8 cellular contexts compared by ENCODE assay signal in the genomic region with DNA sequence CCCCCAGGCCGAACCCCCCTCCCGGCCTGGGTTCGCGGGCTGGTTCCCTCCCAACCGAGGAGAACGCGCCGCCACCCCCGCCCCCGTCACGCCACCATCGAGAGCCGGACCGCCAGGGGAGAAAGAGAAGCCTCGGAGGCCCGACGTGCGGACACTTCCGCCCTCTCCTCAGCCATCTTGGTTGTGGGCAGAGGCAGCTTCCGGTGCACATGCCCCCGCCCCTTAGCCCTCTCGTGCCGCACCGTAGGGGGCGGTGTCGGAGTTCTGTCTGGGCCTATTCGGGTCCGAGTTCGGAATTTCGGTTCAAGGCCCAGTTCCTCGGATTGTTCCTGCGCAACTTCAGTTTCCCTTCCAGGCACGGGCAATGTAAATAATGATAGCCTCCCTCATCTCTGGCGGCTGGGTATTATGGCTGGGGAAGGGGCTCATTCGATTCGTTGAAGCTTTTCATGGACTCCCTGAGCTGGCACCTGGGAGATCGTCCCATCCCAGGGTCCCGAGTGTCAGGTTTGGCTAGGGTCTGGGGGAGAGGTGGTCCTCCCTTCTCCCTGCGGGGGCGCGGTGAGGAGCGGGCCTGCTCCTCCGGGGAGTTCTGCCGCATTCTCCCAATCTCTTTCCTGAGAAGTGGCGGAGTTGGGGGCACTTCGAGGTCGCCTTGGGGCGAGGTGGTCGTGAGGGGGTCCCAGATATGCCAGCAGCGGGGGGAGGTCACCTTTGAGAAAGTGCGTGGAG. TPM values are rescaled to one million over a fixed set of nuclear protein-coding genes. Genes with fewer than 3 reads are reported as not detected.
DNase-seq lines count a peak whose midpoint lies in the region; ATAC-seq and TF ChIP-seq lines count a peak whose summit lies in the region.

A gene with protein sequence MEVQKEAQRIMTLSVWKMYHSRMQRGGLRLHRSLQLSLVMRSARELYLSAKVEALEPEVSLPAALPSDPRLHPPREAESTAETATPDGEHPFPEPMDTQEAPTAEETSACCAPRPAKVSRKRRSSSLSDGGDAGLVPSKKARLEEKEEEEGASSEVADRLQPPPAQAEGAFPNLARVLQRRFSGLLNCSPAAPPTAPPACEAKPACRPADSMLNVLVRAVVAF (plus strand): TSS at position 225 of the 732 bp plus-strand sequence. CDS start 2,776 bp downstream, outside the sequence.
A gene with protein sequence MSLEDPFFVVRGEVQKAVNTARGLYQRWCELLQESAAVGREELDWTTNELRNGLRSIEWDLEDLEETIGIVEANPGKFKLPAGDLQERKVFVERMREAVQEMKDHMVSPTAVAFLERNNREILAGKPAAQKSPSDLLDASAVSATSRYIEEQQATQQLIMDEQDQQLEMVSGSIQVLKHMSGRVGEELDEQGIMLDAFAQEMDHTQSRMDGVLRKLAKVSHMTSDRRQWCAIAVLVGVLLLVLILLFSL (minus strand): TSS at position 189 of the 732 bp plus-strand sequence. CDS start 202 bp downstream, outside the sequence.

- peaks cover 18 to 38% (median 30%) of the 10 kb centered on the region in 3 donors for H3K4me1 Mint-ChIP-seq in T-cell
- peaks cover 36% of the 10 kb centered on the region for H3K4me1 Mint-ChIP-seq in activated naive CD8-positive, alpha-beta T cell treated with anti-CD3 and anti-CD28 coated beads, Interleukin-2, amount 50 U/mL, for 24 hours

- intact Hi-C loops in transverse colon (cut with DNase I; ENCODE audit: low total_unique reads), result loop anchor here (10.0 kb wide), 2 partner anchors 366 to 1364 kb away; a partner anchor contains a TSS

- TF ChIP-seq POLR2A in transverse colon (IDR thresholded peaks at IDR 0.05), result peak; percentile 91

- H3K9me3 ChIP-seq in cardiac muscle cell (ENCODE audit: low read depth) (no peaks in the 10 kb centered on the region), transverse colon (no peaks in the 10 kb centered on the region)

- DNase-seq in GM04504 (ENCODE audit: low read depth) (peak; percentile 91), NCI-H1436 (lab: John Stamatoyannopoulos, UW) (peak; percentile 87), T-cell (peak; percentile 81 to 95 (median 92)), cardiac muscle cell (ENCODE audit: low read depth in 1 of 2, low spot score in 1 of 2) (peak; percentile 93 to 97), pons (ENCODE audit: low spot score) (peak; percentile 94), transverse colon (peak; percentile 96)
- peak; percentile 94 for DNase-seq in activated naive CD8-positive, alpha-beta T cell treated with anti-CD3 and anti-CD28 coated beads, Interleukin-2, amount 50 U/mL, for 24 hours

- ATAC-seq in HG02610 (IDR thresholded peaks at IDR 0.05; ENCODE audit: unreplicated experiment), result peak; percentile 36
- ATAC-seq in T-cell (replicated peaks in 1 of 4), result peak; percentile 58 to 62 (median 60)
- ATAC-seq in activated naive CD8-positive, alpha-beta T cell treated with anti-CD3 and anti-CD28 coated beads, Interleukin-2, amount 50 U/mL, for 24 hours, result peak; percentile 39

- H3K27ac ChIP-seq in cardiac muscle cell, result peak within 1 kb of the TSS; percentile 96
- peak within 1 kb of the TSS; percentile 96 to 100 (median 99) for H3K27ac ChIP-seq in transverse colon

- H3K27me3 Mint-ChIP-seq in T-cell, result peaks cover 0 to 2% of the 10 kb centered on the region in 2 donors
- peaks cover 3% of the 10 kb centered on the region for H3K27me3 Mint-ChIP-seq in activated naive CD8-positive, alpha-beta T cell treated with anti-CD3 and anti-CD28 coated beads, Interleukin-2, amount 50 U/mL, for 24 hours

- CTCF ChIA-PET in T-cell (lab: Charles Lee), result interaction anchor here (0.7 to 1.8 kb wide), 4 partner anchors 14 to 50 kb away, joined by 3 to 6 read pairs (median 4); no protein-coding TSS in a partner anchor

- H3K27me3 ChIP-seq in cardiac muscle cell (no peaks in the 10 kb centered on the region), transverse colon (no peaks in the 10 kb centered on the region)

- peaks cover 18% of the 10 kb centered on the region for H3K36me3 Mint-ChIP-seq in T-cell
- peaks cover 27% of the 10 kb centered on the region for H3K36me3 Mint-ChIP-seq in activated naive CD8-positive, alpha-beta T cell treated with anti-CD3 and anti-CD28 coated beads, Interleukin-2, amount 50 U/mL, for 24 hours (ENCODE audit: low read depth)

- 1% methylated on average over 39 of the region's 51 CpGs; no CpG with 5 or more reads in 1 of the 2 donors for WGBS in transverse colon (ENCODE audit: low coverage in 1 of 2), 2 donors

- H3K4me1 ChIP-seq in cardiac muscle cell (ENCODE audit: low read depth) (peaks cover 7% of the 10 kb centered on the region), transverse colon (peaks cover 3 to 28% (median 15%) of the 10 kb centered on the region in 4 donors)

- TF ChIP-seq CTCF in cardiac muscle cell (IDR thresholded peaks at IDR 0.05; ENCODE audit: low read depth, low read length), result peak; percentile 66
- peak; percentile 41 to 82 (median 61) for TF ChIP-seq CTCF in transverse colon (IDR thresholded peaks at IDR 0.05)

- no peak for TF ChIP-seq EP300 in transverse colon (IDR thresholded peaks at IDR 0.05; ENCODE audit: low read depth)

- in situ Hi-C loops in transverse colon (cut with MboI; ENCODE audit: low pct_ligation_motif_present in 1 of 4, low pct_unique_long_range_greater_than_20kb in 1 of 4, low sequenced_read_pairs in 3 of 4), result no loop called here

- H3K4me3 ChIP-seq in cardiac muscle cell (peak within 1 kb of the TSS; percentile 78), transverse colon (peak within 1 kb of the TSS; percentile 64 to 86 (median 78))

- H3K27ac Mint-ChIP-seq in T-cell, result peak within 1 kb of the TSS; percentile 94 to 95
- peak within 1 kb of the TSS; percentile 91 for H3K27ac Mint-ChIP-seq in activated naive CD8-positive, alpha-beta T cell treated with anti-CD3 and anti-CD28 coated beads, Interleukin-2, amount 50 U/mL, for 24 hours

- H3K4me3 Mint-ChIP-seq in T-cell, result peak within 1 kb of the TSS; percentile 98 to 99 (median 99)
- H3K4me3 Mint-ChIP-seq in activated naive CD8-positive, alpha-beta T cell treated with anti-CD3 and anti-CD28 coated beads, Interleukin-2, amount 50 U/mL, for 24 hours, result peak within 1 kb of the TSS; percentile 94

- H3K36me3 ChIP-seq in cardiac muscle cell (no peaks in the 10 kb centered on the region), transverse colon (no peaks in the 10 kb centered on the region)

- no peaks in the 10 kb centered on the region for H3K9me3 Mint-ChIP-seq in T-cell
- no peaks in the 10 kb centered on the region for H3K9me3 Mint-ChIP-seq in activated naive CD8-positive, alpha-beta T cell treated with anti-CD3 and anti-CD28 coated beads, Interleukin-2, amount 50 U/mL, for 24 hours

- POLR2A ChIA-PET in T-cell (lab: Charles Lee), result no interaction called here

RNA-seq across cellular contexts. Expression of the first gene that starts in this region (rescaled TPM):
- total RNA-seq in T-cell (100 to 1,000 TPM; 165 to 413 (median 196) TPM), cardiac muscle cell (60.3 and 110 TPM in 2 replicates), transverse colon (100 to 1,000 TPM; 184 to 503 (median 244) TPM)
- 77.6 and 88.9 TPM in 2 replicates for polyA plus RNA-seq in cardiac muscle cell

RNA-seq across cellular contexts. Expression of the second gene that starts in this region (rescaled TPM):
- total RNA-seq in T-cell, result 10 to 100 TPM; 43.8 to 89.6 (median 67.3) TPM
- total RNA-seq in cardiac muscle cell, result 95.5 and 110 TPM in 2 replicates
- polyA plus RNA-seq in cardiac muscle cell, result 65.2 and 71.1 TPM in 2 replicates
- total RNA-seq in transverse colon, result 100 to 1,000 TPM in 1 of 4 donors, 10 to 100 TPM in 3; 69.7 to 164 (median 84.2) TPM

Comparison
In these comparisons a context has a peak if more than half of its experiments do, and no peak if none do; other contexts are left out.
1. Peak in every context shown above with its lines: DNase-seq, ATAC-seq, H3K4me3 ChIP-seq and H3K27ac ChIP-seq.